Comparison of ENCODE assay signal across 23 cellular contexts in genomic region chr5:39943811-39944210, GRCh38.
A peak's percentile ranks its signal among the peaks of the same experiment; 100 is the strongest.
DNase-seq lines count a peak whose midpoint lies in the region; ATAC-seq and TF ChIP-seq lines count a peak whose summit lies in the region.
"Had no signal": no experiment of that assay in that cellular context is flagged by ENCODE, and none has a peak within 500 bp of the region (broad histone marks: within the 10 kb centered on the region; RNA-seq: fewer than 3 reads in every experiment).

No MANE protein-coding gene starts in this region.

- POLR2A ChIA-PET in MCF 10A (lab: Yijun Ruan, JAX) = no interaction called here

- TF ChIP-seq POLR2A in breast epithelium (IDR thresholded peaks at IDR 0.05) = no peak

- intact Hi-C loops in MCF 10A (cut with micrococcal nuclease) (no loop called here), breast epithelium (cut with DNase I; ENCODE audit: low total_unique reads) (no loop called here)

- no peak overlapping the region for H3K4me3 ChIP-seq in breast epithelium
- no peak overlapping the region for H3K4me3 ChIP-seq in choroid plexus epithelial cell (ENCODE audit: low read depth, low read length)
- no peak overlapping the region for H3K4me3 ChIP-seq in foreskin fibroblast (ENCODE audit: low read depth in 1 of 2, low read length in 2 of 2)
- H3K4me3 ChIP-seq: BLaER1 treated with 17β-estradiol and CSF1 and Interleukin-3, amounts not matched to agents 10 nM and 100 nM; GM12878 had no signal

- H3K9me3 ChIP-seq in breast epithelium = no peaks in the 10 kb centered on the region
- H3K9me3 ChIP-seq: BLaER1 treated with 17β-estradiol and CSF1 and Interleukin-3, amounts not matched to agents 10 nM and 100 nM; Caco-2 had no signal

- no peaks in the 10 kb centered on the region for H3K27me3 Mint-ChIP-seq in MCF 10A (ENCODE audit: insufficient read depth, unreplicated experiment)
- H3K27me3 Mint-ChIP-seq: CD4-positive, alpha-beta memory T cell; IgD-negative memory B cell had no signal

- no peaks in the 10 kb centered on the region for H3K36me3 Mint-ChIP-seq in MCF 10A (ENCODE audit: insufficient read depth, unreplicated experiment)
- no peaks in the 10 kb centered on the region for H3K36me3 Mint-ChIP-seq in activated naive CD4-positive, alpha-beta T cell treated with anti-CD3 and anti-CD28 coated beads, Interleukin-2, amount 50 U/mL, for 72 hours
- H3K36me3 Mint-ChIP-seq: CD4-positive, alpha-beta memory T cell; IgD-negative memory B cell had no signal

- TF ChIP-seq CTCF in MCF 10A (IDR thresholded peaks at IDR 0.05; ENCODE audit: unreplicated experiment) (no peak), breast epithelium (IDR thresholded peaks at IDR 0.05) (no peak), choroid plexus epithelial cell (conservative IDR thresholded peaks at IDR 0.05; ENCODE audit: low read depth, low read length) (no peak), foreskin fibroblast (IDR thresholded peaks at IDR 0.05; ENCODE audit: low read depth, low read length) (no peak), GM20000 (IDR thresholded peaks at IDR 0.05; ENCODE audit: extremely low read depth, missing control alignments) (no peak)

- H3K4me1 ChIP-seq in breast epithelium = no peaks in the 10 kb centered on the region

- H3K9me3 Mint-ChIP-seq in MCF 10A (ENCODE audit: unreplicated experiment) = no peaks in the 10 kb centered on the region
- H3K9me3 Mint-ChIP-seq in activated naive CD4-positive, alpha-beta T cell treated with anti-CD3 and anti-CD28 coated beads, Interleukin-2, amount 50 U/mL, for 72 hours = no peaks in the 10 kb centered on the region
- H3K9me3 Mint-ChIP-seq: IgD-negative memory B cell had no signal

- ATAC-seq in HG02840 (IDR thresholded peaks at IDR 0.05; ENCODE audit: low FRiP score, unreplicated experiment) (no peak), GM19452 (IDR thresholded peaks at IDR 0.05; ENCODE audit: unreplicated experiment) (no peak)
- ATAC-seq in activated naive CD4-positive, alpha-beta T cell treated with anti-CD3 and anti-CD28 coated beads, Interleukin-2, amount 50 U/mL, for 72 hours = no peak
- ATAC-seq: GM12878, Right ventricle myocardium inferior had no signal

- H3K4me1 Mint-ChIP-seq in MCF 10A (ENCODE audit: insufficient read depth, unreplicated experiment) = peaks cover 5% of the 10 kb centered on the region
- H3K4me1 Mint-ChIP-seq: IgD-negative memory B cell had no signal

- DNase-seq in MCF 10A (ENCODE audit: unreplicated experiment) = peak; percentile 14
- DNase-seq in breast epithelium (ENCODE audit: low spot score in 2 of 2) = no peak
- peak; percentile 69 for DNase-seq in choroid plexus epithelial cell (ENCODE audit: low read depth)
- peak; percentile 28 to 60 for DNase-seq in foreskin fibroblast
- no peak for DNase-seq in activated naive CD4-positive, alpha-beta T cell treated with anti-CD3 and anti-CD28 coated beads, Interleukin-2, amount 50 U/mL, for 72 hours (ENCODE audit: low spot score in 2 of 2)
- no peak for DNase-seq in GM20000 (ENCODE audit: low spot score)
- DNase-seq: ACHN; Caco-2; CD4-positive, alpha-beta memory T cell; DMS 273 treated with DMSO at 0.1 percent for 48 hours; DMS79 treated with DMSO at 0.1 percent for 48 hours; NCI-H1417; NCI-H1694 treated with DMSO at 0.1 percent for 48 hours; NCI-H2081 treated with DMSO at 0.1 percent for 48 hours; NCI-H2171 treated with DMSO at 0.1 percent for 48 hours; NCI-H524 treated with DMSO at 0.1 percent for 48 hours had no signal

- no peak overlapping the region for H3K27ac Mint-ChIP-seq in MCF 10A (ENCODE audit: low read depth, unreplicated experiment)
- no peak overlapping the region for H3K27ac Mint-ChIP-seq in activated naive CD4-positive, alpha-beta T cell treated with anti-CD3 and anti-CD28 coated beads, Interleukin-2, amount 50 U/mL, for 72 hours
- H3K27ac Mint-ChIP-seq: CD4-positive, alpha-beta memory T cell; IgD-negative memory B cell had no signal

- BruUV-seq in MCF 10A (replicated peaks; lab: Mats Ljungman, UMichigan) = no TSS peak

- no peaks in the 10 kb centered on the region for H3K36me3 ChIP-seq in breast epithelium
- H3K36me3 ChIP-seq: BLaER1 treated with 17β-estradiol and CSF1 and Interleukin-3, amounts not matched to agents 10 nM and 100 nM had no signal

- CTCF ChIA-PET in MCF 10A (lab: Yijun Ruan, JAX) = no interaction called here

- H3K4me3 Mint-ChIP-seq in MCF 10A (ENCODE audit: unreplicated experiment) = no peak overlapping the region
- H3K4me3 Mint-ChIP-seq: CD4-positive, alpha-beta memory T cell; IgD-negative memory B cell had no signal

- H3K27me3 ChIP-seq in breast epithelium = no peaks in the 10 kb centered on the region
- H3K27me3 ChIP-seq: BLaER1 treated with 17β-estradiol and CSF1 and Interleukin-3, amounts not matched to agents 10 nM and 100 nM had no signal

- H3K27ac ChIP-seq in breast epithelium = no peak overlapping the region
- H3K27ac ChIP-seq: 22Rv1; BLaER1 treated with 17β-estradiol and CSF1 and Interleukin-3, amounts not matched to agents 10 nM and 100 nM had no signal

Comparison
In these comparisons a context has a peak if more than half of its experiments do, and no peak if none do; other contexts are left out.
1. DNase-seq: peak in MCF 10A (single experiment), choroid plexus epithelial cell (single experiment) and foreskin fibroblast (2 of 2); none in breast epithelium (0 of 2), activated naive CD4-positive, alpha-beta T cell treated with anti-CD3 and anti-CD28 coated beads, Interleukin-2, amount 50 U/mL, for 72 hours (0 of 2) and GM20000 (single experiment).